Comparison of ENCODE assay signal across 14 cellular contexts in genomic region chr12:121376754-121377697, GRCh38.
"Had no signal": no experiment of that assay in that cellular context is flagged by ENCODE, and none has a peak within 500 bp of the region (broad histone marks: within the 10 kb centered on the region; RNA-seq: fewer than 3 reads in every experiment).

No MANE protein-coding gene starts in this region.

- DNase-seq: activated CD4-positive, alpha-beta T cell treated with anti-CD3 and anti-CD28 coated beads, Interleukin-2, amount 10 ng/mL, durations not matched to agents 7 days and 5 days; activated CD8-positive, alpha-beta memory T cell treated with anti-CD3 and anti-CD28 coated beads for 24 hours; activated naive CD4-positive, alpha-beta T cell treated with anti-CD3 and anti-CD28 coated beads for 36 hours; activated T-cell treated with anti-CD3 and anti-CD28 coated beads for 4 hours; central memory CD4-positive, alpha-beta T cell; cortex of kidney; effector memory CD4-positive, alpha-beta T cell; hippocampal formation; nephron progenitor cell; stimulated activated CD4-positive, alpha-beta T cell treated with anti-CD3 and anti-CD28 coated beads, Interleukin-4, amount 100 ng/mL, for 1 hour; T-helper 1 cell; upper lobe of left lung; WERI-Rb-1 had no signal

- ATAC-seq: activated T-helper 17 cell treated with anti-CD3 and anti-CD28 coated beads, Interleukin-2, amount 50 U/mL, for 72 hours had no signal
